ENCODE assay signal across 9 cellular contexts in the genomic region with DNA sequence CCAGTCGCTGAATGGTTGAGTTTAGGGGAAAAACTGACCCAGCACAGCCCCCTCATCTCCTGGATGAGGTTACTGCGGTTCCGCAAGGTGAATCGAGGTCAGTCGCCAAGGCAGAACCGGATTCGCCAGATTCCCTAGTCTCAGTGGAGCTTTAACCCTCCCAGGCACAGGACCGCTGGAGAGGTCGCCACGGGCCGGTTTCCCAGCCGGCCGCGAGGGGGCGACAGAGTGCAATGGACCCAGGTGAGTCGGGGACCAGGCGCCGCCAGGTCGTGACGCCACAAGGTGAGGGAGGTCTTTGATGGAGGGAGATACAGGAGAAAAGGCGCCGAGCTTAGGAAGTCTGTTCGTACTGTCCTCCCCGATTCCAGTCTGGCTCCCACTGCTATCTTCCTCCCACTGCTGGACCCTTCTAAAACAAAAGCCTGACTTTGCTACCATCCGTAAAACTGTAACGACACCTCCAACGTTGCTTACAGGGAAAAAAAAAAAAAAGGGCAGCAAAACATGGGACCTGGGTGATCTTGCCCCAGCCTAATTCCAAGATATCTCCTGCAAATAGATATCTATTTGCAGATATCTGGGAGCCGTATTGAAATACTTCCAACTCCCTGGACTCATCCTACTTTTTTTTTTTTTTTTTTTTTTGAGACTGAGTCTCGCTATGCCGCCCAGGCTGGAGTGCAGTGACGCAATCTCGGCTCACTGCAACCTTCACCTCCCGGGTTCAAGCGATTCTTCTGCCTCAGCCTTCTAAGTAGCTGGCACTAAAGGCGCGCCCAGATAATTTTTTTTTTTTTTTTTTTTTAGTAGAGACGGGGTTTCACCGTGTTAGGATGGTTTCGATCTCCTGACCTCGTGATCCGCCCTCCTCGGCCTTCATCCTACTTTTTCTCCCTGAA. TPM values are rescaled to one million over a fixed set of nuclear protein-coding genes. Genes with fewer than 3 reads are reported as not detected.
DNase-seq lines count a peak whose midpoint lies in the region; ATAC-seq and TF ChIP-seq lines count a peak whose summit lies in the region.
"Had no signal": no experiment of that assay in that cellular context is flagged by ENCODE, and none has a peak within 500 bp of the region (broad histone marks: within the 10 kb centered on the region; RNA-seq: fewer than 3 reads in every experiment).

No MANE protein-coding gene starts in this region.

- peaks cover 0 to 17% (median 0%) of the 10 kb centered on the region in 4 donors for H3K27me3 ChIP-seq in esophagus muscularis mucosa
- H3K27me3 ChIP-seq in mucosa of rectum (ENCODE audit: control insufficient read depth in 2 of 2, insufficient read depth in 2 of 2, low read length in 2 of 2): no peaks in the 10 kb centered on the region

- TF ChIP-seq EP300 in esophagus muscularis mucosa (IDR thresholded peaks at IDR 0.05): no peak

- WGBS in esophagus muscularis mucosa: 5% methylated on average over 35 of the region's 42 CpGs

- H3K27ac ChIP-seq in esophagus muscularis mucosa (replicated peaks in 1 of 4) (peak overlapping the region; percentile 93 to 97 (median 95)), mucosa of rectum (ENCODE audit: low read depth in 2 of 2, low read length in 2 of 2) (peak overlapping the region; percentile 95)

- H3K36me3 ChIP-seq in esophagus muscularis mucosa: no peaks in the 10 kb centered on the region
- H3K36me3 ChIP-seq in mucosa of rectum (ENCODE audit: control insufficient read depth in 2 of 2, insufficient read depth in 2 of 2, low read length in 2 of 2): no peaks in the 10 kb centered on the region

- H3K9me3 ChIP-seq in esophagus muscularis mucosa (no peaks in the 10 kb centered on the region), mucosa of rectum (ENCODE audit: control insufficient read depth in 2 of 2, low read length in 2 of 2) (no peaks in the 10 kb centered on the region)

- peaks cover 20 to 44% (median 41%) of the 10 kb centered on the region in 4 donors for H3K4me1 ChIP-seq in esophagus muscularis mucosa
- peaks cover 20 to 36% of the 10 kb centered on the region in 2 donors for H3K4me1 ChIP-seq in mucosa of rectum (ENCODE audit: control insufficient read depth in 2 of 2, insufficient read depth in 2 of 2, low read length in 2 of 2)

- peak overlapping the region; percentile 91 to 99 (median 94) for H3K4me3 ChIP-seq in esophagus muscularis mucosa
- H3K4me3 ChIP-seq in mucosa of rectum (ENCODE audit: low read length in 2 of 2): peak overlapping the region; percentile 76 to 79

- TF ChIP-seq CTCF in esophagus muscularis mucosa (IDR thresholded peaks at IDR 0.05): peak in 2 of 3 experiments; percentile 88 to 90

- ATAC-seq in GM21529 (IDR thresholded peaks at IDR 0.05; ENCODE audit: unreplicated experiment): no peak

- peak overlapping the region; percentile 43 to 61 for H3K9ac ChIP-seq in mucosa of rectum (ENCODE audit: low read depth in 1 of 2, low read length in 2 of 2)

- peak; percentile 59 for DNase-seq in EH (ENCODE audit: low read depth)
- peak; percentile 83 for DNase-seq in HuH-7.5 (ENCODE audit: low spot score)
- peak; percentile 89 for DNase-seq in OCI-M1 (lab: John Stamatoyannopoulos, UW)
- peak; percentile 94 for DNase-seq in activated T-cell treated with anti-CD3 and anti-CD28 coated beads, Interleukin-2, amount 50 U/mL, for 1 hour
- DNase-seq in esophagus muscularis mucosa (ENCODE audit: extremely low spot score): peak; percentile 94
- DNase-seq in stimulated activated CD8-positive, alpha-beta memory T cell treated with anti-CD3 and anti-CD28 coated beads, Interleukin-4, amount 100 ng/mL, for 4 hours (ENCODE audit: low read depth in 2 of 2, low spot score in 1 of 2): peak; percentile 75 to 85

- intact Hi-C loops in esophagus muscularis mucosa (cut with DNase I): no loop called here

- TF ChIP-seq POLR2A in esophagus muscularis mucosa (IDR thresholded peaks at IDR 0.05; ENCODE audit: low read depth): no peak

RNA-seq across cellular contexts. Expression of a gene that starts 1.4 kb away (rescaled TPM):
- total RNA-seq in esophagus muscularis mucosa: 10 to 100 TPM; 30.3 to 44.7 (median 40.9) TPM

RNA-seq across cellular contexts. Expression of a gene that starts 27.4 kb away (rescaled TPM):
- not detected for total RNA-seq in esophagus muscularis mucosa
- total RNA-seq: pulmonary artery endothelial cell had no signal

RNA-seq across cellular contexts. Expression of a gene that starts 32.2 kb away (rescaled TPM):
- total RNA-seq in esophagus muscularis mucosa: 1 to 10 TPM; 1.5 to 7.5 (median 4.3) TPM

RNA-seq across cellular contexts. Expression of a gene that starts 47.0 kb away (rescaled TPM):
- 10 to 100 TPM; 19.9 to 38.1 (median 36.7) TPM for total RNA-seq in esophagus muscularis mucosa

RNA-seq across cellular contexts. Expression of a gene that starts 51.3 kb away (rescaled TPM):
- 10 to 100 TPM in 3 of 4 donors, 1 to 10 TPM in 1; 7.3 to 28.3 (median 17.4) TPM for total RNA-seq in esophagus muscularis mucosa
